Comparison of ENCODE assay signal across 18 cellular contexts in the genomic region with DNA sequence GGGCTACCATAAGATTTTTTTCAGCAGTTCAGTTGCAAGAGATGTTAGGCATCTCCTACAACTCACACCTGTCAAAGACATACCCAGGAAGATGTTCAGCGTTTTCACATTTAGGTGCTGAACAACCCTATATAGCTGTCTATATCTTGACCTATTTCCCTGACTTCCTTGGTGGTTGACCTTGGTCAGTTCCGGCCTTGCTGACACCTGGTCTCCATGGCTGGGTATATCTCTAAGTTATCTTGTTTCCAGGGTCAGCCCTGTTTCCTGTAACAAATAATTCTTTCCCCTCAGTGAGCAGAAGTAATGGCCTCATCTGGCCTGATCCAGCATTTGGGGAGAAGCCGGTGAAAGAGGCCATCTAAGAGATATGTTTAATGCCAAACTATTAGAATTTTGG. TPM values are rescaled to one million over a fixed set of nuclear protein-coding genes. Genes with fewer than 3 reads are reported as not detected.
DNase-seq lines count a peak whose midpoint lies in the region; ATAC-seq and TF ChIP-seq lines count a peak whose summit lies in the region.
"Had no signal": no experiment of that assay in that cellular context is flagged by ENCODE, and none has a peak within 500 bp of the region (broad histone marks: within the 10 kb centered on the region; RNA-seq: fewer than 3 reads in every experiment).

No MANE protein-coding gene starts in this region.

- peaks cover 25 to 26% (median 25%) of the 10 kb centered on the region in 11 experiments for H4K20me1 ChIP-seq in BLaER1 treated with 17β-estradiol and CSF1 and Interleukin-3, amounts not matched to agents 10 nM and 100 nM
- H4K20me1 ChIP-seq in Loucy (ENCODE audit: insufficient read depth, low read length, poor library complexity, severe bottlenecking) = peaks cover 23% of the 10 kb centered on the region

- H3K27ac Mint-ChIP-seq in effector memory CD8-positive, alpha-beta T cell = peak overlapping the region; percentile 99 to 100
- no peak overlapping the region for H3K27ac Mint-ChIP-seq in activated CD4-positive, alpha-beta T cell treated with anti-CD3 and anti-CD28 coated beads, Interleukin-2, amount 10 ng/mL, durations not matched to agents 24 days and 14 days

- no peak overlapping the region for H3K4me3 ChIP-seq in BLaER1 treated with 17β-estradiol and CSF1 and Interleukin-3, amounts not matched to agents 10 nM and 100 nM
- H3K4me3 ChIP-seq in Loucy (ENCODE audit: low read length, poor library complexity, severe bottlenecking) (no peak overlapping the region), neutrophil (ENCODE audit: low read depth in 1 of 2, low read length in 1 of 2) (no peak overlapping the region)
- H3K4me3 ChIP-seq: colonic mucosa, hepatocyte, lower lobe of right lung, prostate gland had no signal

- peak overlapping the region in 6 of 11 experiments; percentile 1 to 99 (median 97); a peak in 7 of 22 replicates for H3K27ac ChIP-seq in BLaER1 treated with 17β-estradiol and CSF1 and Interleukin-3, amounts not matched to agents 10 nM and 100 nM
- H3K27ac ChIP-seq in neutrophil = peak overlapping the region; percentile 100
- H3K27ac ChIP-seq: brain microvascular endothelial cell, colonic mucosa, hepatocyte, lower lobe of right lung had no signal

- H3K27me3 ChIP-seq in BLaER1 treated with 17β-estradiol and CSF1 and Interleukin-3, amounts not matched to agents 10 nM and 100 nM = no peaks in the 10 kb centered on the region
- H3K27me3 ChIP-seq in Loucy (ENCODE audit: insufficient read depth, low read length, poor library complexity, severe bottlenecking) (peaks cover 21% of the 10 kb centered on the region), neutrophil (no peaks in the 10 kb centered on the region)
- H3K27me3 ChIP-seq: colonic mucosa, hepatocyte had no signal

- peaks cover 15 to 24% (median 22%) of the 10 kb centered on the region in 11 experiments for H3K36me3 ChIP-seq in BLaER1 treated with 17β-estradiol and CSF1 and Interleukin-3, amounts not matched to agents 10 nM and 100 nM
- H3K36me3 ChIP-seq in Loucy (ENCODE audit: insufficient read depth, low read length) (peaks cover 21% of the 10 kb centered on the region), neutrophil (peaks cover 17% of the 10 kb centered on the region)
- H3K36me3 ChIP-seq: brain microvascular endothelial cell, colonic mucosa, prostate gland had no signal

- H3K4me1 Mint-ChIP-seq in effector memory CD8-positive, alpha-beta T cell (ENCODE audit: low read depth in 2 of 2) = peaks cover 34 to 40% of the 10 kb centered on the region in 2 donors
- peaks cover 48% of the 10 kb centered on the region for H3K4me1 Mint-ChIP-seq in activated CD4-positive, alpha-beta T cell treated with anti-CD3 and anti-CD28 coated beads, Interleukin-2, amount 10 ng/mL, durations not matched to agents 24 days and 14 days

- H3K9me3 Mint-ChIP-seq in effector memory CD8-positive, alpha-beta T cell = no peaks in the 10 kb centered on the region
- H3K9me3 Mint-ChIP-seq in activated CD4-positive, alpha-beta T cell treated with anti-CD3 and anti-CD28 coated beads, Interleukin-2, amount 10 ng/mL, durations not matched to agents 24 days and 14 days = no peaks in the 10 kb centered on the region
- H3K9me3 Mint-ChIP-seq: activated naive CD4-positive, alpha-beta T cell treated with anti-CD3 and anti-CD28 coated beads for 36 hours had no signal

- 0 out of 22 replicates have a peak overlapping the region, but pooled peaks of 1 of the 11 experiments have one; percentile 4 for H3K9ac ChIP-seq in BLaER1 treated with 17β-estradiol and CSF1 and Interleukin-3, amounts not matched to agents 10 nM and 100 nM
- H3K9ac ChIP-seq in Loucy (ENCODE audit: low read depth, low read length, poor library complexity, severe bottlenecking) = no peak overlapping the region

- peak overlapping the region in 1 of 2 donors; percentile 9 for H3K4me3 Mint-ChIP-seq in effector memory CD8-positive, alpha-beta T cell
- H3K4me3 Mint-ChIP-seq in activated CD4-positive, alpha-beta T cell treated with anti-CD3 and anti-CD28 coated beads, Interleukin-2, amount 10 ng/mL, durations not matched to agents 24 days and 14 days = no peak overlapping the region

- H3F3A ChIP-seq in Loucy (ENCODE audit: low read depth) = peaks cover 8% of the 10 kb centered on the region; the same call in 1 of the 2 replicates

- H3K9me3 ChIP-seq in BLaER1 treated with 17β-estradiol and CSF1 and Interleukin-3, amounts not matched to agents 10 nM and 100 nM (replicated peaks in 1 of 11) = peaks cover 0 to 4% (median 0%) of the 10 kb centered on the region in 11 experiments; a peak in 3 of 22 replicates
- H3K9me3 ChIP-seq in Loucy (ENCODE audit: insufficient read depth, low read depth, low read length) = no peaks in the 10 kb centered on the region
- no peaks in the 10 kb centered on the region for H3K9me3 ChIP-seq in neutrophil
- H3K9me3 ChIP-seq: colonic mucosa, lower lobe of right lung, prostate gland had no signal

- H3K4me1 ChIP-seq in BLaER1 treated with 17β-estradiol and CSF1 and Interleukin-3, amounts not matched to agents 10 nM and 100 nM = peaks cover 64 to 81% (median 75%) of the 10 kb centered on the region in 10 experiments
- peaks cover 63% of the 10 kb centered on the region for H3K4me1 ChIP-seq in Loucy (ENCODE audit: insufficient read depth, low read length, poor library complexity, severe bottlenecking)
- H3K4me1 ChIP-seq in neutrophil (ENCODE audit: control insufficient read depth in 1 of 2, insufficient read depth in 1 of 2, low read depth in 1 of 2, low read length in 1 of 2) = peaks cover 54 to 69% of the 10 kb centered on the region in 2 experiments
- H3K4me1 ChIP-seq: prostate gland had no signal

- H2AFZ ChIP-seq in Loucy (ENCODE audit: low read length) = no peak overlapping the region
- H2AFZ ChIP-seq: hepatocyte had no signal

- no peak for ATAC-seq in effector memory CD8-positive, alpha-beta T cell (replicated peaks)
- ATAC-seq: lower lobe of right lung had no signal

- H3K9me2 ChIP-seq in Loucy (replicated peaks; ENCODE audit: low read depth, low read length) = no peaks in the 10 kb centered on the region

- no peak for DNase-seq in effector memory CD8-positive, alpha-beta T cell
- no peak for DNase-seq in NCI-H510A treated with DMSO at 0.1 percent for 48 hours (lab: John Stamatoyannopoulos, UW)
- no peak for DNase-seq in NCI-H1694 (lab: John Stamatoyannopoulos, UW)
- no peak for DNase-seq in activated CD4-positive, alpha-beta T cell treated with anti-CD3 and anti-CD28 coated beads, Interleukin-2, amount 10 ng/mL, durations not matched to agents 24 days and 14 days
- DNase-seq in NCI-H2081 treated with DMSO at 0.1 percent for 48 hours (lab: John Stamatoyannopoulos, UW) = no peak
- DNase-seq: ACHN; activated CD4-positive, alpha-beta T cell treated with anti-CD3 and anti-CD28 coated beads for 48 hours; activated naive CD4-positive, alpha-beta T cell treated with anti-CD3 and anti-CD28 coated beads for 36 hours; brain microvascular endothelial cell; colonic mucosa; lower lobe of right lung; NCI-H187 treated with DMSO at 0.1 percent for 48 hours; stimulated activated CD4-positive, alpha-beta T cell treated with anti-CD3 and anti-CD28 coated beads, Interleukin-4, amount 100 ng/mL, for 4 hours had no signal

- intact Hi-C loops in activated CD4-positive, alpha-beta T cell treated with anti-CD3 and anti-CD28 coated beads, Interleukin-2, amount 10 ng/mL, durations not matched to agents 24 days and 14 days (cut with micrococcal nuclease) = no loop called here

- peaks cover 38% of the 10 kb centered on the region for H3K79me2 ChIP-seq in Loucy (ENCODE audit: insufficient read depth, low read length)

- no peaks in the 10 kb centered on the region for H3K27me3 Mint-ChIP-seq in effector memory CD8-positive, alpha-beta T cell
- H3K27me3 Mint-ChIP-seq in activated CD4-positive, alpha-beta T cell treated with anti-CD3 and anti-CD28 coated beads, Interleukin-2, amount 10 ng/mL, durations not matched to agents 24 days and 14 days = no peaks in the 10 kb centered on the region

- peaks cover 41% of the 10 kb centered on the region for H3K36me3 Mint-ChIP-seq in effector memory CD8-positive, alpha-beta T cell (ENCODE audit: insufficient read depth)
- H3K36me3 Mint-ChIP-seq in activated CD4-positive, alpha-beta T cell treated with anti-CD3 and anti-CD28 coated beads, Interleukin-2, amount 10 ng/mL, durations not matched to agents 24 days and 14 days (ENCODE audit: low read depth) = peaks cover 21% of the 10 kb centered on the region

- H3K4me2 ChIP-seq in BLaER1 treated with 17β-estradiol and CSF1 and Interleukin-3, amounts not matched to agents 10 nM and 100 nM = peak overlapping the region; percentile 91 to 98 (median 96)
- H3K4me2 ChIP-seq in Loucy (ENCODE audit: low read depth, low read length, poor library complexity, severe bottlenecking) = peak overlapping the region; percentile 2
- H3K4me2 ChIP-seq: hepatocyte had no signal

- TF ChIP-seq CTCF in Loucy (conservative IDR thresholded peaks at IDR 0.05; ENCODE audit: low read length) (no peak), neutrophil (IDR thresholded peaks at IDR 0.05) (no peak)

RNA-seq across cellular contexts. Expression of a gene that starts 2.4 kb away (rescaled TPM):
- total RNA-seq in activated CD4-positive, alpha-beta T cell treated with anti-CD3 and anti-CD28 coated beads, Interleukin-2, amount 10 ng/mL, durations not matched to agents 24 days and 14 days = 106 and 108 TPM in 2 replicates

RNA-seq across cellular contexts. Expression of a gene that starts 48.0 kb away (rescaled TPM):
- total RNA-seq in activated CD4-positive, alpha-beta T cell treated with anti-CD3 and anti-CD28 coated beads, Interleukin-2, amount 10 ng/mL, durations not matched to agents 24 days and 14 days = 1.4 and 1.9 TPM in 2 replicates
